Comparison of ENCODE assay signal across 17 cellular contexts in the genomic region with DNA sequence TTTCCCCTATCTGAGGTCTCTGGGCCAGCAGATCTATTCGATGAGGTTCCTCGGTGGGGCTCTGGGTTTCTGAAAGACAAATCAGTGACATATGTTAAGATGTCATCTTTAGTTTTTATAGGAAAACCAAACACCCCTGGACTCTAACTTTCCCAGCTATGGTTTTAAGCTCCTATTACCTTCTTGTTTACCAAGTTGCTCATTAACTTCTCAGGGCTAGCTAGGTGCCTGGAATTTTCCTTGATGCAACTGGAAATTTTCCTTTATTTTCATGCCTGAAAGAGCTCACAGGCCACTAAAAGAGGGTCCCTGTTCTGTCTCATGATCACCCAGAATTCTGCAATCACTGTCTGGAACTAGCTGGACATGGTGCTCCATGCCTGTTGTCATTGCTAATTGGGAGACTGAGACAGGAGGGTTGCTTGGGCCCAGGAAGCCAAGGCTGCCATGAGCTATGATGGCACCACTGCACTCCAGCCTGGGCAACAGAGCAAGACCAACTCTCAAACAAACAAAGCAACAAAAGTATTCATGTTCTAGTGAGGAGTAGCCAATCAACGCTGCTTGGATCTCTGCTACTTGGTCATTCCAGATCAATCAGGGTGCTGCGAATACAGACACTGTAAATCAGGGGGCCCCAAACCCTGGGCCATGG.
"Had no signal": no experiment of that assay in that cellular context is flagged by ENCODE, and none has a peak within 500 bp of the region (broad histone marks: within the 10 kb centered on the region; RNA-seq: fewer than 3 reads in every experiment).

No MANE protein-coding gene starts in this region.

- H3K27me3 Mint-ChIP-seq: memory B cell; natural killer cell treated with Interleukin-12 subunit alpha and Interleukin-12 subunit beta and Interleukin-15 and Interleukin-18, amount 100 ng/mL, for 72 hours had no signal

- H3K4me1 Mint-ChIP-seq: memory B cell had no signal

- ATAC-seq: gastroesophageal sphincter; lower lobe of right lung; natural killer cell treated with Interleukin-12 subunit alpha and Interleukin-12 subunit beta and Interleukin-15 and Interleukin-18, amount 100 ng/mL, for 72 hours; psoas muscle had no signal

- DNase-seq: colonic mucosa; dermis blood vessel endothelial cell; esophagus squamous epithelium; foreskin fibroblast; left ventricle myocardium inferior; lower lobe of right lung; midbrain; psoas muscle; stimulated activated CD4-positive, alpha-beta T cell treated with anti-CD3 and anti-CD28 coated beads, Interleukin-12 subunit alpha, Interleukin-12 subunit beta, amount 100 ng/mL, for 4 hours; stimulated activated naive CD4-positive, alpha-beta T cell; stomach; transverse colon had no signal

- H3K4me3 Mint-ChIP-seq: memory B cell; natural killer cell treated with Interleukin-12 subunit alpha and Interleukin-12 subunit beta and Interleukin-15 and Interleukin-18, amount 100 ng/mL, for 72 hours had no signal

- H3K27ac Mint-ChIP-seq: memory B cell; natural killer cell treated with Interleukin-12 subunit alpha and Interleukin-12 subunit beta and Interleukin-15 and Interleukin-18, amount 100 ng/mL, for 72 hours had no signal

- H3K36me3 Mint-ChIP-seq: memory B cell had no signal

- H3K27ac ChIP-seq: colonic mucosa, esophagus squamous epithelium, gastroesophageal sphincter, left ventricle myocardium inferior, lower lobe of right lung, neutrophil, psoas muscle, stomach, thoracic aorta, transverse colon had no signal

- H3K9me3 ChIP-seq: colonic mucosa, esophagus squamous epithelium, lower lobe of right lung, neutrophil, psoas muscle, stomach, thoracic aorta, transverse colon had no signal

- H3K4me3 ChIP-seq: colonic mucosa, esophagus squamous epithelium, gastroesophageal sphincter, left ventricle myocardium inferior, lower lobe of right lung, psoas muscle, stomach, thoracic aorta, transverse colon had no signal

- H3K27me3 ChIP-seq: colonic mucosa, esophagus squamous epithelium, gastroesophageal sphincter, neutrophil, stomach, transverse colon had no signal

- H3K36me3 ChIP-seq: colonic mucosa, esophagus squamous epithelium, gastroesophageal sphincter, left ventricle myocardium inferior, lower lobe of right lung, neutrophil, stomach, thoracic aorta, transverse colon had no signal

- H3K4me1 ChIP-seq: colonic mucosa, esophagus squamous epithelium, lower lobe of right lung, psoas muscle, stomach, transverse colon had no signal
